8 cellular contexts compared by ENCODE assay signal in genomic region chr16:75621170-75621477, GRCh38. TPM values are rescaled to one million over a fixed set of nuclear protein-coding genes. Genes with fewer than 3 reads are reported as not detected.
DNase-seq lines count a peak whose midpoint lies in the region; ATAC-seq and TF ChIP-seq lines count a peak whose summit lies in the region.

No MANE protein-coding gene starts in this region.

- H3K9me3 Mint-ChIP-seq in activated CD4-positive, alpha-beta T cell treated with anti-CD3 and anti-CD28 coated beads, Interleukin-2, amount 10 ng/mL, durations not matched to agents 24 days and 14 days, result no peaks in the 10 kb centered on the region

- DNase-seq in activated CD4-positive, alpha-beta T cell treated with anti-CD3 and anti-CD28 coated beads, Interleukin-2, amount 10 ng/mL, durations not matched to agents 24 days and 14 days, result peak; percentile 66
- no peak for DNase-seq in activated CD4-positive, alpha-beta T cell treated with anti-CD3 and anti-CD28 coated beads, Interleukin-2, amount 50 U/mL, for 48 hours
- DNase-seq in NAMALWA (ENCODE audit: low spot score) (peak; percentile 72), astrocyte of the spinal cord (ENCODE audit: low read depth, low spot score) (peak; percentile 65), midbrain (lab: John Stamatoyannopoulos, UW) (peak; percentile 13)
- no peak for DNase-seq in stimulated activated CD4-positive, alpha-beta T cell treated with anti-CD3 and anti-CD28 coated beads, Interleukin-2, amount 100 ng/mL, for 24 hours

- intact Hi-C loops in activated CD4-positive, alpha-beta T cell treated with anti-CD3 and anti-CD28 coated beads, Interleukin-2, amount 10 ng/mL, durations not matched to agents 24 days and 14 days (cut with micrococcal nuclease), result loop anchor here (5.0 to 10.0 kb wide), 2 partner anchors 636 to 1324 kb away; partner anchors contain the start of genes PSMD7 and WDR59

- peak overlapping the region; percentile 97 for H3K4me3 Mint-ChIP-seq in activated CD4-positive, alpha-beta T cell treated with anti-CD3 and anti-CD28 coated beads, Interleukin-2, amount 10 ng/mL, durations not matched to agents 24 days and 14 days

- H3K4me3 ChIP-seq in astrocyte of the spinal cord (ENCODE audit: low read depth, low read length), result no peak overlapping the region

- H3K36me3 Mint-ChIP-seq in activated CD4-positive, alpha-beta T cell treated with anti-CD3 and anti-CD28 coated beads, Interleukin-2, amount 10 ng/mL, durations not matched to agents 24 days and 14 days (ENCODE audit: low read depth), result peaks cover 50% of the 10 kb centered on the region

- no peaks in the 10 kb centered on the region for H3K27me3 Mint-ChIP-seq in activated CD4-positive, alpha-beta T cell treated with anti-CD3 and anti-CD28 coated beads, Interleukin-2, amount 10 ng/mL, durations not matched to agents 24 days and 14 days

- H3K27ac Mint-ChIP-seq in activated CD4-positive, alpha-beta T cell treated with anti-CD3 and anti-CD28 coated beads, Interleukin-2, amount 10 ng/mL, durations not matched to agents 24 days and 14 days, result no peak overlapping the region

- in situ Hi-C loops in astrocyte of the spinal cord (cut with HindIII; ENCODE audit: low sequenced_read_pairs), result no loop called here

- ATAC-seq in HG03565 (IDR thresholded peaks at IDR 0.05; ENCODE audit: unreplicated experiment) (no peak), GM19351 (IDR thresholded peaks at IDR 0.05; ENCODE audit: unreplicated experiment) (no peak)

- peaks cover 31% of the 10 kb centered on the region for H3K4me1 Mint-ChIP-seq in activated CD4-positive, alpha-beta T cell treated with anti-CD3 and anti-CD28 coated beads, Interleukin-2, amount 10 ng/mL, durations not matched to agents 24 days and 14 days

- peak; percentile 75 for TF ChIP-seq CTCF in astrocyte of the spinal cord (IDR thresholded peaks at IDR 0.05; ENCODE audit: low read depth, low read length)

RNA-seq across cellular contexts. Expression of gene ADAT1, which starts 2.0 kb away (rescaled TPM):
- total RNA-seq in activated CD4-positive, alpha-beta T cell treated with anti-CD3 and anti-CD28 coated beads, Interleukin-2, amount 10 ng/mL, durations not matched to agents 24 days and 14 days, result 58.6 and 64.4 TPM in 2 replicates

RNA-seq across cellular contexts. Expression of gene KARS1, which starts 26.3 kb away (rescaled TPM):
- 285 and 296 TPM in 2 replicates for total RNA-seq in activated CD4-positive, alpha-beta T cell treated with anti-CD3 and anti-CD28 coated beads, Interleukin-2, amount 10 ng/mL, durations not matched to agents 24 days and 14 days

RNA-seq across cellular contexts. Expression of gene TERF2IP, which starts 26.4 kb away (rescaled TPM):
- total RNA-seq in activated CD4-positive, alpha-beta T cell treated with anti-CD3 and anti-CD28 coated beads, Interleukin-2, amount 10 ng/mL, durations not matched to agents 24 days and 14 days, result 86.8 and 89.1 TPM in 2 replicates

RNA-seq across cellular contexts. Expression of gene GABARAPL2, which starts 54.9 kb away (rescaled TPM):
- total RNA-seq in activated CD4-positive, alpha-beta T cell treated with anti-CD3 and anti-CD28 coated beads, Interleukin-2, amount 10 ng/mL, durations not matched to agents 24 days and 14 days, result 69.9 and 70.4 TPM in 2 replicates

RNA-seq across cellular contexts. Expression of gene CPHXL2, which starts 55.7 kb away (rescaled TPM):
- not detected in 2 replicates for total RNA-seq in activated CD4-positive, alpha-beta T cell treated with anti-CD3 and anti-CD28 coated beads, Interleukin-2, amount 10 ng/mL, durations not matched to agents 24 days and 14 days

Comparison
In these comparisons a context has a peak if more than half of its experiments do, and no peak if none do; other contexts are left out.
1. DNase-seq: peak in activated CD4-positive, alpha-beta T cell treated with anti-CD3 and anti-CD28 coated beads, Interleukin-2, amount 10 ng/mL, durations not matched to agents 24 days and 14 days (single experiment), NAMALWA (single experiment), astrocyte of the spinal cord (single experiment) and midbrain (single experiment); none in activated CD4-positive, alpha-beta T cell treated with anti-CD3 and anti-CD28 coated beads, Interleukin-2, amount 50 U/mL, for 48 hours (0 of 2) and stimulated activated CD4-positive, alpha-beta T cell treated with anti-CD3 and anti-CD28 coated beads, Interleukin-2, amount 100 ng/mL, for 24 hours (0 of 2).